In the genomic region with DNA sequence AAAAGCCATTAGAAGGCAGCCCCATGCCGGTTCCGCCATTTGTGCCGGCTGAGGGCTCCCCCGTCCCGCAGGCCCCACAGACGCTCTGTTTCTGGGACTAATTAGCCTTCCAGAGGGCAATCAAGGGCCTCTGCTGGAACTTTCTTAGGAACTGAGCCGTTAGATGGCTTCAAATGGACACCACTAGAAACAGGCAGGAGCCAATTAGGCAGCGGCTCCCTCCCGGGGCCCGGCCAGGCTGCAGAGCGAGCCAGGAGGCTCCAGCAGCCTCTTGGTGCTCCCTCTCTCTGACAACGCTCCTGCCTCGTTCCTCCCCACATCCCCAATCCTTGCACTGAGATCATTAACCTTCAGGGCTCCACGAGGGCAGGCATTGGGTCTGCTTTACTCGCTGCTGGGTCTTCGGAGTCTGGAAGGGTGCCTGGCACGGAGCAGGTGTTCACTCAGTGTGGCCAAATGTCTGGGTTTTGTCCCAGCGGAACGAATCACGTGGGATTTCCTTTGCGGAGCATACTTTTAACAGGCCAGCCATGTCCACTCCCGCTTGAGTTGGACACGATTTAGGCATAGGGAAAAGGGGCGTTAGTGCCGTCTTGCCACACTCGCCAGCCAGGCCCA, we compare ENCODE assay signal across 19 cellular contexts.
A peak's percentile ranks its signal among the peaks of the same experiment; 100 is the strongest.
DNase-seq lines count a peak whose midpoint lies in the region; ATAC-seq, FAIRE-seq and TF ChIP-seq lines count a peak whose summit lies in the region.
"Had no signal": no experiment of that assay in that cellular context is flagged by ENCODE, and none has a peak within 500 bp of the region (broad histone marks: within the 10 kb centered on the region; RNA-seq: fewer than 3 reads in every experiment).

No MANE protein-coding gene starts in this region.

- H3K4me3 Mint-ChIP-seq in activated naive CD4-positive, alpha-beta T cell treated with anti-CD3 and anti-CD28 coated beads, Interleukin-2, amount 10 ng/mL, durations not matched to agents 7 days and 5 days, result no peak overlapping the region
- H3K4me3 Mint-ChIP-seq: activated CD8-positive, alpha-beta memory T cell treated with anti-CD3 and anti-CD28 coated beads, Interleukin-2, amount 10 ng/mL, durations not matched to agents 7 days and 5 days; brain had no signal

- WGBS in liver, result 87% methylated on average over 26 of the region's 26 CpGs
- 60% methylated on average over 19 of the region's 26 CpGs for WGBS in HepG2 (ENCODE audit: low lambda C conversion rate)
- 94% methylated on average over 26 of the region's 26 CpGs for WGBS in esophagus, 2 donors
- 94 to 95% methylated on average over 26 of the region's 26 CpGs for WGBS in sigmoid colon, 2 donors

- H3K9ac ChIP-seq in liver (ENCODE audit: low read depth in 1 of 2, low read length in 2 of 2) (no peak overlapping the region), HepG2 (ENCODE audit: insufficient read depth, low read depth, low read length) (no peak overlapping the region)

- POLR2A ChIA-PET in HepG2 (lab: Yijun Ruan, JAX), result no interaction called here

- H3K27ac Mint-ChIP-seq in activated naive CD4-positive, alpha-beta T cell treated with anti-CD3 and anti-CD28 coated beads, Interleukin-2, amount 10 ng/mL, durations not matched to agents 7 days and 5 days, result no peak overlapping the region
- H3K27ac Mint-ChIP-seq: activated CD8-positive, alpha-beta memory T cell treated with anti-CD3 and anti-CD28 coated beads, Interleukin-2, amount 10 ng/mL, durations not matched to agents 7 days and 5 days had no signal

- TF ChIP-seq EP300 in HepG2 (IDR thresholded peaks at IDR 0.05; ENCODE audit: low read depth in 2 of 2, low read length in 2 of 2) (no peak), HepG2 (CRISPR knock-in tag; IDR thresholded peaks at IDR 0.05; ENCODE audit: borderline replicate concordance) (no peak), sigmoid colon (IDR thresholded peaks at IDR 0.05) (no peak)

- DNase-seq in HepG2 (ENCODE audit: low spot score) (no peak), sigmoid colon (no peak), putamen (ENCODE audit: low spot score) (no peak), kidney glomerular epithelial cell (lab: John Stamatoyannopoulos, UW) (no peak)
- DNase-seq in activated naive CD4-positive, alpha-beta T cell treated with anti-CD3 and anti-CD28 coated beads, Interleukin-2, amount 10 ng/mL, durations not matched to agents 7 days and 5 days, result no peak
- DNase-seq: activated CD8-positive, alpha-beta memory T cell treated with anti-CD3 and anti-CD28 coated beads, Interleukin-2, amount 10 ng/mL, durations not matched to agents 7 days and 5 days; Calu3; GDM1; NCI-H1694 treated with DMSO at 0.1 percent for 48 hours; NCI-H510A treated with DMSO at 0.1 percent for 48 hours; SHP77 treated with DMSO at 0.1 percent for 48 hours; stimulated activated naive CD8-positive, alpha-beta T cell treated with anti-CD3 and anti-CD28 coated beads, Interleukin-15, Interleukin-2, amounts not matched to agents 100 U/mL and 50 U/mL, for 24 hours had no signal

- peaks cover 79% of the 10 kb centered on the region for H3K4me1 Mint-ChIP-seq in activated naive CD4-positive, alpha-beta T cell treated with anti-CD3 and anti-CD28 coated beads, Interleukin-2, amount 10 ng/mL, durations not matched to agents 7 days and 5 days

- no peak overlapping the region for H2AFZ ChIP-seq in HepG2 (ENCODE audit: low read length)

- no peak for FAIRE-seq in HepG2 (lab: Jason Lieb, UNC)
- FAIRE-seq: GM12892, H54 had no signal

- H3K27ac ChIP-seq in liver (ENCODE audit: low read depth in 1 of 2, low read length in 2 of 2) (peak overlapping the region; percentile 54 to 58), HepG2 (ENCODE audit: extremely low read length, insufficient read depth, low read length) (no peak overlapping the region), esophagus (ENCODE audit: low read depth in 2 of 2, low read length in 1 of 2) (peak overlapping the region; percentile 31 to 38), sigmoid colon (peak overlapping the region; percentile 52 to 88 (median 66))

- H3K79me2 ChIP-seq in HepG2 (ENCODE audit: insufficient read depth, low read length), result no peaks in the 10 kb centered on the region

- in situ Hi-C loops in HepG2 (cut with HindIII; ENCODE audit: extremely low pct_ligation_motif_present, low pct_unique_long_range_greater_than_20kb), result loop anchor here (5.0 kb wide), 1 partner anchor 47 kb away; no protein-coding TSS in a partner anchor

- TF ChIP-seq CTCF in liver (IDR thresholded peaks at IDR 0.05; ENCODE audit: low read depth, low read length, missing input control) (no peak), HepG2 (CRISPR knock-in tag; IDR thresholded peaks at IDR 0.05) (no peak), sigmoid colon (IDR thresholded peaks at IDR 0.05) (no peak)

- ATAC-seq in HepG2 (no peak), HG02885 (IDR thresholded peaks at IDR 0.05; ENCODE audit: poor library complexity, unreplicated experiment) (no peak)
- ATAC-seq: activated CD4-positive, CD25-positive, alpha-beta regulatory T cell treated with anti-CD3 and anti-CD28 coated beads, Interleukin-2, amount 50 U/mL, for 24 hours; activated CD8-positive, alpha-beta memory T cell treated with anti-CD3 and anti-CD28 coated beads, Interleukin-2, amount 10 ng/mL, durations not matched to agents 7 days and 5 days; stimulated activated naive CD8-positive, alpha-beta T cell treated with anti-CD3 and anti-CD28 coated beads, Interleukin-15, Interleukin-2, amounts not matched to agents 100 U/mL and 50 U/mL, for 24 hours had no signal

- H3K27me3 Mint-ChIP-seq in activated naive CD4-positive, alpha-beta T cell treated with anti-CD3 and anti-CD28 coated beads, Interleukin-2, amount 10 ng/mL, durations not matched to agents 7 days and 5 days, result peaks cover 11% of the 10 kb centered on the region

- H3K36me3 ChIP-seq in liver (ENCODE audit: control insufficient read depth in 4 of 4, insufficient read depth in 3 of 4, low read depth in 1 of 4, low read length in 3 of 4), result no peaks in the 10 kb centered on the region
- no peaks in the 10 kb centered on the region for H3K36me3 ChIP-seq in HepG2 (replicated peaks in 1 of 2; ENCODE audit: control insufficient read depth in 1 of 2, insufficient read depth in 2 of 2, low read length in 2 of 2)
- H3K36me3 ChIP-seq in esophagus (ENCODE audit: control insufficient read depth in 2 of 2, insufficient read depth in 2 of 2, low read length in 1 of 2), result no peaks in the 10 kb centered on the region
- H3K36me3 ChIP-seq in sigmoid colon, result no peaks in the 10 kb centered on the region

- H4K20me1 ChIP-seq in HepG2 (ENCODE audit: insufficient read depth, low read length), result no peaks in the 10 kb centered on the region

- H3K27me3 ChIP-seq in liver (ENCODE audit: control insufficient read depth in 4 of 4, insufficient read depth in 4 of 4, low read length in 3 of 4) (no peaks in the 10 kb centered on the region), HepG2 (ENCODE audit: control insufficient read depth in 1 of 2, insufficient read depth in 2 of 2, low read length in 2 of 2) (peaks cover 15 to 65% of the 10 kb centered on the region in 2 experiments), esophagus (ENCODE audit: control insufficient read depth in 1 of 2, insufficient read depth in 2 of 2, low read length in 2 of 2) (no peaks in the 10 kb centered on the region), sigmoid colon (no peaks in the 10 kb centered on the region)

- BruUV-seq in HepG2 (replicated peaks; lab: Mats Ljungman, UMichigan), result no TSS peak

- no peak overlapping the region for H3K4me3 ChIP-seq in liver (ENCODE audit: low read depth in 1 of 3, low read length in 3 of 3)
- H3K4me3 ChIP-seq in HepG2 (replicated peaks in 1 of 3; ENCODE audit: insufficient read depth in 1 of 3, low read depth in 2 of 3, low read length in 3 of 3), result no peak overlapping the region
- H3K4me3 ChIP-seq in esophagus (ENCODE audit: low read depth in 1 of 2, low read length in 2 of 2), result no peak overlapping the region
- no peak overlapping the region for H3K4me3 ChIP-seq in sigmoid colon

- no peaks in the 10 kb centered on the region for H3K9me3 ChIP-seq in liver (ENCODE audit: control insufficient read depth in 4 of 4, low read length in 3 of 4)
- no peaks in the 10 kb centered on the region for H3K9me3 ChIP-seq in HepG2 (ENCODE audit: low read length)
- H3K9me3 ChIP-seq in esophagus (ENCODE audit: control insufficient read depth in 2 of 2, insufficient read depth in 1 of 2, low read depth in 1 of 2, low read length in 1 of 2), result no peaks in the 10 kb centered on the region
- no peaks in the 10 kb centered on the region for H3K9me3 ChIP-seq in sigmoid colon

- TF ChIP-seq POLR2A in HepG2 (IDR thresholded peaks at IDR 0.05; ENCODE audit: insufficient read depth in 1 of 2, low read depth in 2 of 2, low read length in 2 of 2) (no peak), sigmoid colon (IDR thresholded peaks at IDR 0.05) (no peak)

- intact Hi-C loops in HepG2 (cut with micrococcal nuclease; ENCODE audit: unreplicated experiment) (no loop called here), sigmoid colon (cut with DNase I) (no loop called here)

- H3K4me2 ChIP-seq in HepG2 (ENCODE audit: low read depth, low read length), result no peak overlapping the region

- no peaks in the 10 kb centered on the region for H3K9me3 Mint-ChIP-seq in activated naive CD4-positive, alpha-beta T cell treated with anti-CD3 and anti-CD28 coated beads, Interleukin-2, amount 10 ng/mL, durations not matched to agents 7 days and 5 days

- H3K4me1 ChIP-seq in liver (ENCODE audit: control insufficient read depth in 4 of 4, insufficient read depth in 4 of 4, low read length in 3 of 4), result peaks cover 0 to 6% (median 1%) of the 10 kb centered on the region in 4 donors
- peaks cover 13% of the 10 kb centered on the region for H3K4me1 ChIP-seq in HepG2 (ENCODE audit: insufficient read depth, low read length)
- H3K4me1 ChIP-seq in esophagus (ENCODE audit: control insufficient read depth in 2 of 2, insufficient read depth in 2 of 2, low read length in 1 of 2), result peaks cover 3 to 28% of the 10 kb centered on the region in 2 donors
- peaks cover 0 to 21% (median 16%) of the 10 kb centered on the region in 4 donors for H3K4me1 ChIP-seq in sigmoid colon

- no peak for TF ChIP-seq RAD21 in liver (IDR thresholded peaks at IDR 0.05)
- TF ChIP-seq RAD21 in HepG2 (CRISPR knock-in tag; IDR thresholded peaks at IDR 0.05), result no peak

- CTCF ChIA-PET in HepG2 (lab: Yijun Ruan, JAX; ENCODE audit: low intra/inter-chr PET ratio, low total read pairs), result no interaction called here
- CTCF ChIA-PET in activated naive CD4-positive, alpha-beta T cell treated with anti-CD3 and anti-CD28 coated beads, Interleukin-2, amount 10 ng/mL, durations not matched to agents 7 days and 5 days (lab: Charles Lee), result interaction anchor here (1.3 to 1.9 kb wide), 2 partner anchors 11 kb away, joined by 4 to 10 read pairs; no protein-coding TSS in a partner anchor

- no peaks in the 10 kb centered on the region for H3K36me3 Mint-ChIP-seq in activated naive CD4-positive, alpha-beta T cell treated with anti-CD3 and anti-CD28 coated beads, Interleukin-2, amount 10 ng/mL, durations not matched to agents 7 days and 5 days
- H3K36me3 Mint-ChIP-seq: brain had no signal

TF ChIP-seq in liver, 16 proteins besides CTCF, POLR2A, EP300 and RAD21:
- TF ChIP-seq JUND (IDR thresholded peaks at IDR 0.05), result no peak
- TF ChIP-seq RXRA (IDR thresholded peaks at IDR 0.05), result peak in 1 of 2 donors; percentile 20
TF ChIP-seq in liver: peak in this region for 1.

TF ChIP-seq in HepG2, 621 proteins besides CTCF, POLR2A, EP300 and RAD21 (continues in another document):
- no peak for TF ChIP-seq ZNF780A (CRISPR knock-in tag; IDR thresholded peaks at IDR 0.05)
- TF ChIP-seq MBD4 (IDR thresholded peaks at IDR 0.05; ENCODE audit: borderline replicate concordance, low read length), result no peak
- no peak for TF ChIP-seq SP2 (CRISPR knock-in tag; IDR thresholded peaks at IDR 0.05)
